16 cellular contexts compared by ENCODE assay signal in the genomic region with DNA sequence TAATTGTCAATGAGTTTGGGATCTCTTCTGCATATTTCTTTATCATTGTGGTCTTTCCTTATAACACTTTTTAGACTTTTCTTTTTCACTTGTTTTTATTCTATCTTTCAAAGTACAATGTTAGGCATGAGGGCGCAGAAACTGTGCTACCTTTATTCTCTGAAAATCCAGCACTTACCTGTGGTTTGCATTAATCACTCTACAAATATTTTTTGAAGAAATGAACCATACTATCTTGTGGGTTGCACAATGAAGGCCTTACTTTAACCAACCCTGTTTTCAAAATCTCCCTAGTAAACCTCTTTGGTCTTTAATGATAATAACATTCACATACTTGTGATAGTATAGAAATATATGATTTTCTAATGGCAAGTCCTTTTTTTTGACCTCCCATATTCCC. TPM values are rescaled to one million over a fixed set of nuclear protein-coding genes. Genes with fewer than 3 reads are reported as not detected.
"Had no signal": no experiment of that assay in that cellular context is flagged by ENCODE, and none has a peak within 500 bp of the region (broad histone marks: within the 10 kb centered on the region; RNA-seq: fewer than 3 reads in every experiment).

No MANE protein-coding gene starts in this region.

RNA-seq across cellular contexts. Expression of a gene that starts 11.0 kb away (rescaled TPM):
- total RNA-seq: activated naive CD4-positive, alpha-beta T cell treated with anti-CD3 and anti-CD28 coated beads for 36 hours; activated naive CD4-positive, alpha-beta T cell treated with anti-CD3 and anti-CD28 coated beads, Interleukin-2, amount 50 U/mL, for 72 hours; activated naive CD8-positive, alpha-beta T cell treated with anti-CD3 and anti-CD28 coated beads for 36 hours; activated naive CD8-positive, alpha-beta T cell treated with anti-CD3 and anti-CD28 coated beads, Interleukin-2, amount 10 ng/mL, durations not matched to agents 7 days and 5 days; activated T-cell treated with anti-CD3 and anti-CD28 coated beads, Interleukin-2, amount 50 U/mL, for 72 hours; activated T-helper 1 cell treated with anti-CD3 and anti-CD28 coated beads, Interleukin-12 subunit alpha, Interleukin-12 subunit beta, Interleukin-2, Interleukin-4 antibody, amounts not matched to agents 30 ng/mL and 10 ng/mL and 1 ng/mL, durations not matched to agents 14 hours and 24 hours and 36 hours; activated T-helper 17 cell treated with anti-CD3 and anti-CD28 coated beads, Interleukin-2, amount 50 U/mL, for 72 hours; activated T-helper 2 cell treated with anti-CD3 and anti-CD28 coated beads, Interferon-gamma antibody, Interleukin-2, Interleukin-4, amounts not matched to agents 10 μg/mL and 5 μg/mL and 100 μg/mL, durations not matched to agents 14 hours and 24 hours and 36 hours; aorta; ascending aorta; astrocyte; body of pancreas; cardiac muscle cell; cardiac septum; cerebellum; chondrocyte had no signal
- polyA plus RNA-seq: cardiac muscle cell had no signal
